In the genomic region with DNA sequence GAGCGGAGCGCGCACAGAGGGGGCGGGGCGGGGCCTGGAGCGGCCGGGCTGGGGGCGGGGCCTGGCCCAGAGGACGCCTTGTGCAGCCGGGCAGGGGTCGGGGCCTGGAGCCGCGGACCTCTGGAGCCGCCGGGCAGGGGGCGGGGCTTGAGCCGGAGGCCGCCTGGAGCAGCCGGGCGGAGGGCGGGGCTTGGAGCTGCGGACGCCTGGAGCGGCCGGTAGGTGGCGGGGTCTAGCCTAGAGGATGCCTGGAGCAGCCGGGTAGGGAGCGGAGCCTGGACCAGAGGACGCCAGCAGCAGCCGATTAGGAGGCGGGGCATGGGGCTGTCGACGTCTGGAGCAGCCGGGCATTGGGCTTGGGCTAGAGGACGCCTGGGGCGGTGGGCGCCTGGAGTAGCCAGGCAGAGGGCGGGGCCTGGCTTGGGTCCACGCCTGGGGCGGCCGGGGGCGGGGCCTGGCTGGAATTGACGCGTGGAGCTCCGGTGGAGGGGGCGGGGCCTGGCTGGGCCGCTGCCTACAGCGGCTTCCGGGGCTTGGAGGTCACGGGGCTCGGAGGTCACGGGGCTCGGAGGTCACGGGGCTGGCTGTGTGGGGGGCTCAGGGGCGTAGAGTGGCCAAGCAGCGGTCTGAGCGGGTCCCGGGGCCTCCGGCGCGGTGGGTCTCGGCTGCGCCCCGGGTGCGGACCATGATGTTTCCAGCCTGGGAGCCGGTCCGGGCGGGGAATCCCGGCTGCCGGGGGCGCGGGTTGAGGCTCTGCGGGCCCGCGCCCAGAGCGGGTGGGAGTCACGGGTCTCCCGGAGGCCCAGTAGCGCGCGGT, we compare ENCODE assay signal across 8 cellular contexts. TPM values are rescaled to one million over a fixed set of nuclear protein-coding genes. Genes with fewer than 3 reads are reported as not detected.
DNase-seq lines count a peak whose midpoint lies in the region; ATAC-seq and TF ChIP-seq lines count a peak whose summit lies in the region.

A gene (minus strand): TSS at position 13 of the 817 bp plus-strand sequence. CDS start 135 bp downstream, outside the sequence.

- peak; percentile 100 for DNase-seq in ELF-1 (ENCODE audit: low read depth, low spot score)
- peak; percentile 96 for DNase-seq in H4 (ENCODE audit: low spot score)
- peak; percentile 91 for DNase-seq in LNCaP clone FGC (ENCODE audit: low read depth)
- peak; percentile 98 for DNase-seq in RWPE1 (ENCODE audit: low spot score)
- DNase-seq in fibroblast of mammary gland (ENCODE audit: low read depth), result peak; percentile 98
- peak; percentile 93 for DNase-seq in natural killer cell
- DNase-seq in stimulated activated naive CD4-positive, alpha-beta T cell treated with Interleukin-2 at 50 U/mL for 16 hours (lab: John Stamatoyannopoulos, UW), result peak; percentile 95

- peak within 1 kb of the TSS; percentile 98 for H3K27ac ChIP-seq in RWPE1

- no peaks in the 10 kb centered on the region for H3K9me3 Mint-ChIP-seq in activated T-helper 17 cell treated with anti-CD3 and anti-CD28 coated beads, Interleukin-2, amount 50 U/mL, for 72 hours
- no peaks in the 10 kb centered on the region for H3K9me3 Mint-ChIP-seq in natural killer cell

- POLR2A ChIA-PET in RWPE1 (lab: Yijun Ruan, JAX; ENCODE audit: low non-redundant PET), result interaction anchor here (0.6 to 0.9 kb wide), 3 partner anchors 209 to 460 kb away, joined by 3 to 5 read pairs (median 3); no protein-coding TSS in a partner anchor

- peaks cover 22% of the 10 kb centered on the region for H3K4me1 Mint-ChIP-seq in activated T-helper 17 cell treated with anti-CD3 and anti-CD28 coated beads, Interleukin-2, amount 50 U/mL, for 72 hours
- peaks cover 31 to 43% of the 10 kb centered on the region in 2 donors for H3K4me1 Mint-ChIP-seq in natural killer cell

- peak within 1 kb of the TSS; percentile 92 for H3K27ac Mint-ChIP-seq in activated T-helper 17 cell treated with anti-CD3 and anti-CD28 coated beads, Interleukin-2, amount 50 U/mL, for 72 hours
- peak within 1 kb of the TSS; percentile 93 for H3K27ac Mint-ChIP-seq in natural killer cell

- H3K4me3 ChIP-seq in LNCaP clone FGC (ENCODE audit: low read depth, low read length), result peak within 1 kb of the TSS; percentile 80
- peak within 1 kb of the TSS; percentile 87 for H3K4me3 ChIP-seq in fibroblast of mammary gland (ENCODE audit: control insufficient read depth, low read depth, low read length)

- CTCF ChIA-PET in RWPE1 (lab: Yijun Ruan, JAX), result interaction anchor here (0.6 to 1.3 kb wide), 10 partner anchors 44 to 998 kb away, joined by 3 to 7 read pairs (median 3); no protein-coding TSS in a partner anchor

- peak; percentile 85 for ATAC-seq in activated T-helper 17 cell treated with anti-CD3 and anti-CD28 coated beads, Interleukin-2, amount 50 U/mL, for 72 hours (replicated peaks)
- ATAC-seq in natural killer cell, result peak; percentile 76 to 89 (median 78)

- TF ChIP-seq CTCF in LNCaP clone FGC (IDR thresholded peaks at IDR 0.05; ENCODE audit: control insufficient read depth, extremely low read depth, insufficient read depth) (peak; percentile 76), RWPE1 (conservative IDR thresholded peaks at IDR 0.05; ENCODE audit: low read depth) (peak; percentile 86), fibroblast of mammary gland (conservative IDR thresholded peaks at IDR 0.05; ENCODE audit: control insufficient read depth, insufficient read depth, low read depth, low read length) (peak; percentile 60), natural killer cell (IDR thresholded peaks at IDR 0.05) (peak; percentile 85)

- H3K27me3 Mint-ChIP-seq in activated T-helper 17 cell treated with anti-CD3 and anti-CD28 coated beads, Interleukin-2, amount 50 U/mL, for 72 hours, result no peaks in the 10 kb centered on the region
- H3K27me3 Mint-ChIP-seq in natural killer cell (ENCODE audit: low read depth in 2 of 2), result no peaks in the 10 kb centered on the region

- H3K4me3 Mint-ChIP-seq in activated T-helper 17 cell treated with anti-CD3 and anti-CD28 coated beads, Interleukin-2, amount 50 U/mL, for 72 hours, result peak within 1 kb of the TSS; percentile 95
- H3K4me3 Mint-ChIP-seq in natural killer cell, result peak within 1 kb of the TSS; percentile 95

- intact Hi-C loops in natural killer cell (cut with micrococcal nuclease), result loop anchor here (2.0 kb wide), 1 partner anchor 238 kb away; no protein-coding TSS in a partner anchor

- H3K36me3 Mint-ChIP-seq in activated T-helper 17 cell treated with anti-CD3 and anti-CD28 coated beads, Interleukin-2, amount 50 U/mL, for 72 hours (ENCODE audit: low read depth), result peaks cover 36% of the 10 kb centered on the region
- H3K36me3 Mint-ChIP-seq in natural killer cell, result no peaks in the 10 kb centered on the region

RNA-seq across cellular contexts. Expression of the gene that starts here (rescaled TPM):
- total RNA-seq in H4 (2014; rRNA removed; shearing (Covaris generic)), result 40.9 and 45.6 TPM in 2 replicates
- total RNA-seq in activated T-helper 17 cell treated with anti-CD3 and anti-CD28 coated beads, Interleukin-2, amount 50 U/mL, for 72 hours, result 100 to 1,000 TPM; 180 to 207 TPM
- total RNA-seq in natural killer cell, result 100 to 1,000 TPM; 173 to 221 (median 185) TPM

Comparison
In these comparisons a context has a peak if more than half of its experiments do, and no peak if none do; other contexts are left out.
1. Peak in every context shown above with its lines: DNase-seq, ATAC-seq, H3K4me3 ChIP-seq and H3K27ac ChIP-seq.